8 cellular contexts compared by ENCODE assay signal in the genomic region with DNA sequence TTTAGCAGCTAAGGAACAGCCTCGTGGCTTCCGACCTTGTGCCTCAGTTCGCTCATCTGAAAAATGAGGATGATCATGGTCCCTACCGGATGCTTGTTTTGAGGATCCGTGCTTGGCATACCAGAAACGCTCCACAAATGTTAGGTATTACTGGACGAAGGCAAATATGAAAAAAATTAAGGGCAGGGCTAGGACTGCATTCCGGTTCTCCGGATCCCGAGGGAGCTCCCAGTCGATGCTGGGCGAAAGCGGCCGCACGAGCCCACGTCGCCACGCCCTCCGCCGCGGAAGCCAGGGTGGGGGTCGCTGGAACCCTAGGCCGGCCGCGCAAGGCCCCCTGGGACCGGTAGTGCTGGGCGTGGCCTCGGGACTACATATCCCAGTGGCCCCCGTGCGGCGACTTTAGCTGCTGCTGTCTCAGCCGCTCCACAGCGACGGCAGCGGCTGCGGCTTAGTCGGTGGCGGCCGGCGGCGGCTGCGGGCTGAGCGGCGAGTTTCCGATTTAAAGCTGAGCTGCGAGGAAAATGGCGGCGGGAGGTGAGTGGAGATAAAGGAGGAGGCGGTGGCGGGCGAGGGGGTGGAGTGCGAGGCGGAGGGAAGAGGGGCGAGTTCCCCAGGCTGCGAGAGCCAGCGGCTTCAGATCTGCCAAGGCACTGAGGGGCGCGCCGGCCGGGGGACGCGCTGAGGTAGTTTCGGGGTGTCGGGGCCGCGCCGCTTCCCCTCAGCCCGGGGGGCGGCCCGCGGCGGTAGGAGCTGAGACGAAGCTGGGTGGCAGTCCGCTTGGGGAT. TPM values are rescaled to one million over a fixed set of nuclear protein-coding genes. Genes with fewer than 3 reads are reported as not detected.
DNase-seq lines count a peak whose midpoint lies in the region; ATAC-seq and TF ChIP-seq lines count a peak whose summit lies in the region.

A gene (plus strand): TSS at position 405 of the 788 bp plus-strand sequence. CDS start 120,361 bp downstream, outside the sequence.

- ATAC-seq in GM19035 (IDR thresholded peaks at IDR 0.05; ENCODE audit: unreplicated experiment) (peak; percentile 67), HG03354 (IDR thresholded peaks at IDR 0.05; ENCODE audit: poor library complexity, severe bottlenecking, unreplicated experiment) (peak; percentile 78)

- peak; percentile 80 to 84 for DNase-seq in AML-193 (lab: John Stamatoyannopoulos, UW)
- peak; percentile 94 for DNase-seq in NCI-H510A (lab: John Stamatoyannopoulos, UW)
- peak; percentile 87 for DNase-seq in activated CD4-positive, alpha-beta T cell treated with anti-CD3 and anti-CD28 coated beads for 1 hour
- DNase-seq in chondrocyte (ENCODE audit: low spot score): peak; percentile 97
- DNase-seq in kidney glomerular epithelial cell (lab: John Stamatoyannopoulos, UW): peak; percentile 81
- peak; percentile 94 to 95 for DNase-seq in stimulated activated CD4-positive, alpha-beta T cell treated with anti-CD3 and anti-CD28 coated beads, Interleukin-15, amount 100 ng/mL, for 48 hours (ENCODE audit: low read depth in 2 of 2)

- no peaks in the 10 kb centered on the region for H3K27me3 Mint-ChIP-seq in chondrocyte (ENCODE audit: low read depth)

- no peaks in the 10 kb centered on the region for H3K36me3 Mint-ChIP-seq in chondrocyte (ENCODE audit: low read depth)

- H3K9me3 Mint-ChIP-seq in chondrocyte (ENCODE audit: low read depth): no peaks in the 10 kb centered on the region

- peak; percentile 74 for TF ChIP-seq CTCF in chondrocyte (IDR thresholded peaks at IDR 0.05)

- H3K27ac Mint-ChIP-seq in chondrocyte (ENCODE audit: unreplicated experiment): peak within 1 kb of the TSS; percentile 96

- H3K4me3 Mint-ChIP-seq in chondrocyte (ENCODE audit: unreplicated experiment): peak within 1 kb of the TSS; percentile 97

- peaks cover 41% of the 10 kb centered on the region for H3K4me1 Mint-ChIP-seq in chondrocyte (ENCODE audit: low read depth)

RNA-seq across cellular contexts. Expression of the gene that starts here (rescaled TPM):
- 38.1 to 56.0 TPM (median 45.2 TPM) in 3 replicates for total RNA-seq in chondrocyte

Comparison
In these comparisons a context has a peak if more than half of its experiments do, and no peak if none do; other contexts are left out.
1. Peak in every context shown above with its lines: DNase-seq and ATAC-seq.